In the genomic region with DNA sequence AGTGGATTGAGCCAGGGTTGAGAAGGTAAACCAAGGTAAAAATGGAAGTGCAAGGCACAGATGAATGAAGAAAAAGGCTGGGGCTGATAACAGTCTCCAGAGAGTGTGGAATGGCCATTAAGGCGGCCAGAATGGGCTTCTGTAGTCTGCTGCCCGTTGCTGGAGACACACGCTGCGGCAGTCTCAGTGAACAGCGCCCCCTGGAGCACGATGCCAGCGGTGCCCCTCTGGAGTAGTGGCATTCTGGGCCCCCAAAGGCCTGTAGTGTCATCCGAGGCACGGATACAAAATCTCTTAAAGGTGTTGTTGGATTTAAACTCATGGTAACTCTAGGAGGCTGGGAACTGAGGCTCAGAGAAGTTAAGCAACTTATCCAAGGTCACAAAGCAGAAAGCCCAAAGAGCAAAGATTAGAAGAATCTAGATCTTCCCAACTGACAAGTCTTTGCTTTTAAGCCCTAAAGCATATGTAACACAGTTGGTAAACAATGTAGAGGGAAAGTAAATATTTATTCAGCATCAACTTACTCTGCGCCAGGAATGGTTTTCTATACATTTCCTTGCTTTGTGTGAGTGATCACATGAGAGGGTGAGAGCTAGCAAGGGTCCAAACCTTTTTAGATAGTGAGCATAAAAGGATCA, we compare ENCODE assay signal across 9 cellular contexts. TPM values are rescaled to one million over a fixed set of nuclear protein-coding genes. Genes with fewer than 3 reads are reported as not detected.
DNase-seq lines count a peak whose midpoint lies in the region; FAIRE-seq and TF ChIP-seq lines count a peak whose summit lies in the region.
"Had no signal": no experiment of that assay in that cellular context is flagged by ENCODE, and none has a peak within 500 bp of the region (broad histone marks: within the 10 kb centered on the region; RNA-seq: fewer than 3 reads in every experiment).

No MANE protein-coding gene starts in this region.

- 26% methylated on average over 10 of the region's 10 CpGs; no CpG with 5 or more reads in 1 of the 2 experiments for WGBS in H1 (ENCODE audit: extremely low coverage in 1 of 2, insufficient coverage in 1 of 2, insufficient read length in 1 of 2, insufficient replicate concordance in 2 of 2, low coverage in 1 of 2, low lambda C conversion rate in 2 of 2, missing lambda C conversion rate in 1 of 2), 2 experiments
- 37 to 40% methylated on average over 10 of the region's 10 CpGs for WGBS in lower leg skin, 2 donors

- H3K4me3 ChIP-seq in HFF-Myc (replicated peaks; ENCODE audit: low read depth, low read length): no peak overlapping the region
- no peak overlapping the region for H3K4me3 ChIP-seq in H1 (ENCODE audit: extremely low read depth in 1 of 4, insufficient read depth in 2 of 4, low read depth in 3 of 4, low read length in 4 of 4)
- no peak overlapping the region for H3K4me3 ChIP-seq in neural progenitor cell
- H3K4me3 ChIP-seq in lower leg skin (ENCODE audit: low read depth, poor library complexity, severe bottlenecking): no peak overlapping the region

- H3K27me3 ChIP-seq in H1 (replicated peaks in 1 of 4; ENCODE audit: control insufficient read depth in 3 of 4, extremely low read depth in 1 of 4, insufficient read depth in 3 of 4, low read length in 3 of 4) (no peaks in the 10 kb centered on the region), neural progenitor cell (no peaks in the 10 kb centered on the region)

- H3K4me3 Mint-ChIP-seq in neural progenitor cell: no peak overlapping the region
- H3K4me3 Mint-ChIP-seq: dendritic cell treated with granulocyte-macrophage colony-stimulating factor and Interleukin-4, amounts not matched to agents 40 ng/mL and 50 ng/mL, for 4 days had no signal

- H3K79me1 ChIP-seq in H1 (ENCODE audit: low read depth, low read length): no peaks in the 10 kb centered on the region

- H3K27ac Mint-ChIP-seq in neural progenitor cell: no peak overlapping the region
- H3K27ac Mint-ChIP-seq: dendritic cell treated with granulocyte-macrophage colony-stimulating factor and Interleukin-4, amounts not matched to agents 40 ng/mL and 50 ng/mL, for 4 days had no signal

- H2BK20ac ChIP-seq in H1 (ENCODE audit: low read length): no peak overlapping the region

- H3K23ac ChIP-seq in H1 (ENCODE audit: insufficient read length): no peak overlapping the region

- no peaks in the 10 kb centered on the region for H3K36me3 Mint-ChIP-seq in neural progenitor cell

- H3K14ac ChIP-seq in H1 (ENCODE audit: insufficient read length): no peak overlapping the region

- peaks cover 5% of the 10 kb centered on the region for H3K27me3 Mint-ChIP-seq in neural progenitor cell (ENCODE audit: insufficient read depth, low read depth)
- H3K27me3 Mint-ChIP-seq: dendritic cell treated with granulocyte-macrophage colony-stimulating factor and Interleukin-4, amounts not matched to agents 40 ng/mL and 50 ng/mL, for 4 days had no signal

- no peaks in the 10 kb centered on the region for H3K4me1 Mint-ChIP-seq in neural progenitor cell

- no peak overlapping the region for H4K91ac ChIP-seq in H1 (replicated peaks; ENCODE audit: insufficient read length, low read length)

- H3K79me2 ChIP-seq in H1 (ENCODE audit: control insufficient read depth in 1 of 2, insufficient read depth in 2 of 2, low read length in 2 of 2): no peaks in the 10 kb centered on the region
- H3K79me2 ChIP-seq in neural progenitor cell (ENCODE audit: low read depth): no peaks in the 10 kb centered on the region

- H4K8ac ChIP-seq in H1 (ENCODE audit: extremely low read depth, insufficient read depth, low read length): no peak overlapping the region

- TF ChIP-seq CTCF in GM13976 (IDR thresholded peaks at IDR 0.05; ENCODE audit: borderline replicate concordance, control extremely low read depth, extremely low read depth, insufficient read depth, missing control alignments) (peak; percentile 71), HFF-Myc (IDR thresholded peaks at IDR 0.05; ENCODE audit: low read depth, low read length, missing control alignments) (peak; percentile 78), H1 (IDR thresholded peaks at IDR 0.05; ENCODE audit: control extremely low read depth in 1 of 3, insufficient read depth in 1 of 3, low read depth in 1 of 3, low read length in 3 of 3) (peak; percentile 94 to 98 (median 96)), neural progenitor cell (IDR thresholded peaks at IDR 0.05) (peak; percentile 97), lower leg skin (IDR thresholded peaks at IDR 0.05) (no peak)

- H2BK12ac ChIP-seq in H1 (ENCODE audit: low read depth, low read length): no peak overlapping the region

- POLR2A ChIA-PET in H1 (lab: Charles Lee; ENCODE audit: partially characterized antibody): interaction anchor here (1.3 kb wide), 1 partner anchor 8 kb away, joined by 3 read pairs; no protein-coding TSS in a partner anchor

- no peak for TF ChIP-seq POLR2A in H1 (IDR thresholded peaks at IDR 0.05; ENCODE audit: control extremely low read depth in 1 of 2, low read depth in 2 of 2, low read length in 2 of 2)
- TF ChIP-seq POLR2A in lower leg skin (IDR thresholded peaks at IDR 0.05): no peak

- intact Hi-C loops in lower leg skin (cut with DNase I; ENCODE audit: low total_unique reads): no loop called here

- H3K9me3 ChIP-seq in H1 (ENCODE audit: insufficient read depth in 2 of 2, low read depth in 1 of 2, low read length in 1 of 2) (no peaks in the 10 kb centered on the region), neural progenitor cell (ENCODE audit: low read depth) (no peaks in the 10 kb centered on the region)

- no peaks in the 10 kb centered on the region for H3K9me3 Mint-ChIP-seq in neural progenitor cell
- H3K9me3 Mint-ChIP-seq: dendritic cell treated with granulocyte-macrophage colony-stimulating factor and Interleukin-4, amounts not matched to agents 40 ng/mL and 50 ng/mL, for 4 days had no signal

- H2BK5ac ChIP-seq in H1 (ENCODE audit: low read depth, low read length): no peak overlapping the region

- no peaks in the 10 kb centered on the region for H3K36me3 ChIP-seq in H1 (ENCODE audit: control insufficient read depth in 2 of 4, insufficient read depth in 4 of 4, low read length in 3 of 4)
- no peaks in the 10 kb centered on the region for H3K36me3 ChIP-seq in neural progenitor cell

- peak; percentile 63 for FAIRE-seq in H1 (lab: Jason Lieb, UNC)

- no peak overlapping the region for H2BK15ac ChIP-seq in H1 (ENCODE audit: low read length)

- no peak overlapping the region for H3K4ac ChIP-seq in H1 (replicated peaks; ENCODE audit: insufficient read length, low read depth, low read length)

- CTCF ChIA-PET in H1 (lab: Charles Lee; ENCODE audit: partially characterized antibody): interaction anchor here (0.6 to 9.1 kb wide), 42 partner anchors 10 to 689 kb away, joined by 3 to 69 read pairs (median 4); partner anchors contain the start of gene KCNJ1

- peak; percentile 80 for DNase-seq in GM13976 (ENCODE audit: low spot score)
- DNase-seq in HFF-Myc (ENCODE audit: extremely low read depth, low read depth): no peak
- peak; percentile 84 for DNase-seq in NAMALWA (ENCODE audit: low spot score)
- peak; percentile 78 to 81 for DNase-seq in activated CD4-positive, alpha-beta T cell treated with anti-CD3 and anti-CD28 coated beads, Interleukin-2, amount 50 U/mL, for 48 hours
- peak in 1 of 2 experiments; percentile 97 for DNase-seq in H1 (ENCODE audit: low read depth in 1 of 2, low spot score in 2 of 2)
- peak; percentile 88 for DNase-seq in neural progenitor cell (ENCODE audit: low spot score)
- DNase-seq in mucosa of gallbladder (ENCODE audit: low spot score): no peak
- DNase-seq in lower leg skin (ENCODE audit: low spot score in 2 of 2): no peak

- no peak overlapping the region for H4K5ac ChIP-seq in H1 (ENCODE audit: insufficient read length, low read depth, low read length)

- H3K56ac ChIP-seq in H1 (replicated peaks; ENCODE audit: insufficient read length, low read depth, low read length): no peak overlapping the region

- H3K27ac ChIP-seq in H1 (ENCODE audit: low read depth, low read length) (no peak overlapping the region), neural progenitor cell (no peak overlapping the region)

- H3K9ac ChIP-seq in H1 (replicated peaks in 1 of 4; ENCODE audit: extremely low read depth in 1 of 4, low read depth in 3 of 4, low read length in 3 of 4) (no peak overlapping the region), neural progenitor cell (no peak overlapping the region)

- no peaks in the 10 kb centered on the region for H3F3A ChIP-seq in neural progenitor cell (ENCODE audit: low read depth)

- no peak overlapping the region for H2AFZ ChIP-seq in H1 (ENCODE audit: low read length)
- H2AFZ ChIP-seq in neural progenitor cell (replicated peaks): peak overlapping the region; percentile 15

- in situ Hi-C loops in GM13976 (cut with MboI; ENCODE audit: low sequenced_read_pairs, unreplicated experiment): loop anchor here (25.0 kb wide), 1 partner anchor 562 kb away; no protein-coding TSS in a partner anchor

- H3K18ac ChIP-seq in H1 (ENCODE audit: extremely low read depth, low read length): no peak overlapping the region

- H4K20me1 ChIP-seq in H1 (replicated peaks in 1 of 2; ENCODE audit: control insufficient read depth in 1 of 2, insufficient read depth in 2 of 2, low read length in 2 of 2) (no peaks in the 10 kb centered on the region), neural progenitor cell (ENCODE audit: low read depth) (no peaks in the 10 kb centered on the region)

- no peak overlapping the region for H2AK5ac ChIP-seq in H1 (ENCODE audit: low read depth, low read length)

- no peak overlapping the region for H2BK120ac ChIP-seq in H1 (replicated peaks; ENCODE audit: low read depth, low read length)

- peak; percentile 72 to 85 for TF ChIP-seq RAD21 in H1 (IDR thresholded peaks at IDR 0.05 in 1 of 2, conservative IDR thresholded peaks at IDR 0.05 in 1 of 2; ENCODE audit: low read depth in 2 of 2, low read length in 2 of 2)

- H3K4me2 ChIP-seq in H1 (ENCODE audit: insufficient read depth in 1 of 2, low read depth in 2 of 2, low read length in 2 of 2) (no peak overlapping the region), neural progenitor cell (no peak overlapping the region)

- H3K4me1 ChIP-seq in H1 (replicated peaks in 1 of 4; ENCODE audit: control insufficient read depth in 3 of 4, insufficient read depth in 4 of 4, low read length in 3 of 4): no peaks in the 10 kb centered on the region
- H3K4me1 ChIP-seq in neural progenitor cell: no peaks in the 10 kb centered on the region

- no peaks in the 10 kb centered on the region for H3K23me2 ChIP-seq in H1 (ENCODE audit: low read depth, low read length)

- no peak for TF ChIP-seq EP300 in H1 (IDR thresholded peaks at IDR 0.05; ENCODE audit: borderline replicate concordance in 1 of 2, low read depth in 2 of 2, low read length in 2 of 2)

RNA-seq across cellular contexts. Expression of gene KCNJ1, which starts 18.2 kb away (rescaled TPM):
- total RNA-seq in H1 (2021; fragmentation: NEBNext Ultra II Directional; extraction: Animal tissue kit (Norgen Biotek cat#: 25700)): 0.15 and 0.17 TPM in 2 replicates
- polyA plus RNA-seq in H1 (2011; rRNA removed): 0.19 and 0.23 TPM in 2 replicates
- polyA plus RNA-seq in H1 (2011; cell fraction: cytosol; rRNA removed): 0.14 TPM
- polyA plus RNA-seq in H1 (2011; cell fraction: nucleus; rRNA removed): 0.14 TPM
- 0.17 to 0.64 TPM (median 0.23 TPM) in 4 replicates for polyA plus RNA-seq in H1 (2012, experiment 1 of 2)
- polyA plus RNA-seq in H1 (2012, experiment 2 of 2): not detected
- 0.12 TPM for polyA plus RNA-seq in H1 (2013, experiment 1 of 2)
- polyA plus RNA-seq in H1 (2013, experiment 2 of 2): 0.11 TPM
- polyA minus RNA-seq in H1 (2011; rRNA and poly(A)+ RNA removed): 0.06 and 0.22 TPM in 2 replicates
- polyA minus RNA-seq in H1 (2011; cell fraction: cytosol; rRNA and poly(A)+ RNA removed): not detected
- polyA minus RNA-seq in H1 (2011; cell fraction: nucleus; rRNA and poly(A)+ RNA removed): 0.10 TPM
- 0.03 and 0.41 TPM in 2 replicates for total RNA-seq in neural progenitor cell (ENCODE audit: low replicate concordance)
- not detected for total RNA-seq in mucosa of gallbladder
- under 1 TPM in 3 of 4 donors, not detected in 1; 0.10 to 0.88 (median 0.42) TPM for total RNA-seq in lower leg skin

RNA-seq across cellular contexts. Expression of gene KCNJ5, which starts 42.2 kb away (rescaled TPM):
- not detected in 2 replicates for total RNA-seq in H1 (2021; fragmentation: NEBNext Ultra II Directional; extraction: Animal tissue kit (Norgen Biotek cat#: 25700))
- polyA plus RNA-seq in H1 (2011; rRNA removed): 0.03 and 0.05 TPM in 2 replicates
- 0.03 TPM for polyA plus RNA-seq in H1 (2011; cell fraction: cytosol; rRNA removed)
- polyA plus RNA-seq in H1 (2011; cell fraction: nucleus; rRNA removed): 0.10 TPM
- 0.03 to 0.09 TPM in 2 of 4 replicates, not detected in the others for polyA plus RNA-seq in H1 (2012, experiment 1 of 2)
- not detected for polyA plus RNA-seq in H1 (2012, experiment 2 of 2)
- not detected for polyA plus RNA-seq in H1 (2013, experiment 1 of 2)
- not detected for polyA plus RNA-seq in H1 (2013, experiment 2 of 2)
- polyA minus RNA-seq in H1 (2011; rRNA and poly(A)+ RNA removed): 0.13 TPM in 1 of 2 replicates, not detected in the other
- polyA minus RNA-seq in H1 (2011; cell fraction: cytosol; rRNA and poly(A)+ RNA removed): 0.22 TPM
- polyA minus RNA-seq in H1 (2011; cell fraction: nucleus; rRNA and poly(A)+ RNA removed): not detected
- total RNA-seq in neural progenitor cell (ENCODE audit: low replicate concordance) (0.03 TPM in 1 of 2 replicates, not detected in the other), mucosa of gallbladder (1.6 TPM), lower leg skin (1 to 10 TPM in 1 of 4 donors, under 1 TPM in 2, not detected in 1; 0.15 to 1.0 (median 0.59) TPM)

Comparison
In these comparisons a context has a peak if more than half of its experiments do, and no peak if none do; other contexts are left out.
1. DNase-seq: peak in GM13976 (single experiment), NAMALWA (single experiment), activated CD4-positive, alpha-beta T cell treated with anti-CD3 and anti-CD28 coated beads, Interleukin-2, amount 50 U/mL, for 48 hours (2 of 2) and neural progenitor cell (single experiment); none in HFF-Myc (single experiment), mucosa of gallbladder (single experiment) and lower leg skin (0 of 2).
2. CTCF ChIP-seq: peak in GM13976 (single experiment), HFF-Myc (single experiment), H1 (3 of 3) and neural progenitor cell (single experiment); none in lower leg skin (0 of 3).